Comparison of ENCODE assay signal across 1 cellular context in the genomic region with DNA sequence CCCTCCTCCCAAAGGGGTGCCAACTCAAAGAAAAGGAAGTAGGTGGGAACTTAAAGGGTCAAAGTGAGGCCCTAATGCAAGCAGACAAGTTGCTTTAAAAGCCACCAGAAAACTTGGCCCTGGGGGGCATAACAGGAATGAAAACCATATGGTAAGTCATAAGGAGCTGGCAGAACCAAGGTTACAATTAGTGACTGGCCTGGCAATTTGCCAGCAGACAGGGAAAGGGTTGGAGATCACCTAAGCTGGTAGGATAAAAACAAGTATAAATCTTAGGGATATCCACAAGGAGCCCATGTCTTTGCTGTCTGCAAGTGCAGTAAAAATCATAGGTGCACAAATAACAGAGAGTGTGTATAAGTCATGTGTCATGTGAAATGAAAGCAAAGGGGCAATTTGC.
TF ChIP-seq lines count a peak whose summit lies in the region.

No MANE protein-coding gene starts in this region.

TF ChIP-seq in HepG2, 621 proteins besides CTCF, POLR2A, EP300 and RAD21 (continued from another document):
- TF ChIP-seq LCORL (IDR thresholded peaks at IDR 0.05) (peak; percentile 80; the same call in 1 of the 2 replicates), LCORL (CRISPR knock-in tag; IDR thresholded peaks at IDR 0.05) (no peak)
